Comparison of ENCODE assay signal across 19 cellular contexts in the genomic region with DNA sequence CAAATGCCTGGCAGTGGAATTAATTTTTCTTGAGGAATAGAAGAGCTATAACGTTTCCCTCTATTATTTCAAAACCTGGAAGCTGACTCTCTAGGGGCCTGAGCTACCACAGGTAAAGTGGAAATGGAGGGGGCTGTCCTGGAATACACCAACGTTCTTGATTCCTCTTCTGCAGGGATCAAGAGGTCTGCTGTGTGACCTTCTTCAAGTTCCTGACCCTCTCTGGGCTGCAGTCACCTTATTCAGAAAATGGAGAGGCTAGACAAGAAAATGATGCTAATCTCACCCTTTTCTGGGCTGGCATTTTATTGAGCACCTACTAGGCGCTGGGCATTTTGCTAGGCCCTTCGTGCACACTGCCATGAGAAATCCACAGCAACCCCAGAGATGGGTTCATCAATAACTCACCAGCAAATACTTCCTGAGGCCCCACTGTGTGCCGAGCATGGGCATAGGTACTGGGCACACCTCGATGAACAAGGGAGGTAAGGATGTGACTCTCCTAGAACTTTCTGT. TPM values are rescaled to one million over a fixed set of nuclear protein-coding genes. Genes with fewer than 3 reads are reported as not detected.
A peak's percentile ranks its signal among the peaks of the same experiment; 100 is the strongest.
DNase-seq lines count a peak whose midpoint lies in the region; ATAC-seq, FAIRE-seq and TF ChIP-seq lines count a peak whose summit lies in the region.
"Had no signal": no experiment of that assay in that cellular context is flagged by ENCODE, and none has a peak within 500 bp of the region (broad histone marks: within the 10 kb centered on the region; RNA-seq: fewer than 3 reads in every experiment).

No MANE protein-coding gene starts in this region.

- H3K4me3 ChIP-seq in K562 (no peak overlapping the region), kidney (ENCODE audit: low read length in 2 of 2) (no peak overlapping the region)
- no peak overlapping the region for H3K4me3 ChIP-seq in CD8-positive, alpha-beta T cell (ENCODE audit: low read depth, low read length)
- H3K4me3 ChIP-seq: A549, GM23338 had no signal

- no peaks in the 10 kb centered on the region for H3K9me3 ChIP-seq in K562 (replicated peaks; ENCODE audit: control insufficient read depth, insufficient read depth, low read depth, low read length)
- no peaks in the 10 kb centered on the region for H3K9me3 ChIP-seq in kidney (ENCODE audit: control insufficient read depth in 1 of 2, low read length in 2 of 2)
- H3K9me3 ChIP-seq in CD8-positive, alpha-beta T cell (ENCODE audit: low read length), result no peaks in the 10 kb centered on the region
- H3K9me3 ChIP-seq: A549 had no signal

- H3K4me1 Mint-ChIP-seq in progenitor cell of endocrine pancreas (ENCODE audit: low read depth), result peaks cover 54% of the 10 kb centered on the region
- H3K4me1 Mint-ChIP-seq in CD8-positive, alpha-beta T cell (ENCODE audit: low read depth), result peaks cover 4% of the 10 kb centered on the region

- POLR2A ChIA-PET in K562 (lab: Yijun Ruan, JAX), result interaction anchor here (0.6 kb wide), 1 partner anchor 131 kb away, joined by 3 read pairs; no protein-coding TSS in a partner anchor
- POLR2A ChIA-PET in CD8-positive, alpha-beta T cell (lab: Charles Lee), result no interaction called here

- no peak overlapping the region for H2AFZ ChIP-seq in K562 (ENCODE audit: low read depth, low read length)
- H2AFZ ChIP-seq: GM23338 had no signal

- no peaks in the 10 kb centered on the region for H4K20me1 ChIP-seq in K562 (replicated peaks; ENCODE audit: control insufficient read depth, insufficient read depth, low read length)

- peaks cover 33% of the 10 kb centered on the region for H3K27me3 Mint-ChIP-seq in progenitor cell of endocrine pancreas
- peaks cover 45% of the 10 kb centered on the region for H3K27me3 Mint-ChIP-seq in CD8-positive, alpha-beta T cell (ENCODE audit: low read depth)

- no peak overlapping the region for H3K9ac ChIP-seq in K562 (ENCODE audit: insufficient read depth in 1 of 2, low read depth in 2 of 2, low read length in 2 of 2)
- no peak overlapping the region for H3K9ac ChIP-seq in kidney (ENCODE audit: low read length in 2 of 2)

- CTCF ChIA-PET in K562 (lab: Yijun Ruan, JAX; ENCODE audit: low intra/inter-chr PET ratio), result no interaction called here
- CTCF ChIA-PET in CD8-positive, alpha-beta T cell (lab: Charles Lee), result interaction anchor here (1.3 kb wide), 2 partner anchors 9 to 286 kb away, joined by 3 read pairs; no protein-coding TSS in a partner anchor

- no peak for ATAC-seq in Right ventricle myocardium inferior
- no peak for ATAC-seq in Right ventricle myocardium superior (ENCODE audit: poor library complexity)
- no peak for ATAC-seq in K562
- ATAC-seq in GM18498 (IDR thresholded peaks at IDR 0.05; ENCODE audit: unreplicated experiment), result no peak
- no peak for ATAC-seq in CD8-positive, alpha-beta T cell
- ATAC-seq: A549, GM23338 had no signal

- intact Hi-C loops in Right ventricle myocardium inferior (cut with DNase I), result no loop called here
- intact Hi-C loops in Right ventricle myocardium superior (cut with DNase I), result no loop called here
- intact Hi-C loops in K562 (cut with micrococcal nuclease), result no loop called here
- intact Hi-C loops in kidney (cut with DNase I), result no loop called here
- intact Hi-C loops in CD8-positive, alpha-beta T cell (cut with DNase I, micrococcal nuclease), result no loop called here

- H3K36me3 ChIP-seq in K562 (ENCODE audit: control insufficient read depth, insufficient read depth, low read length), result no peaks in the 10 kb centered on the region
- no peaks in the 10 kb centered on the region for H3K36me3 ChIP-seq in kidney (ENCODE audit: control insufficient read depth in 1 of 2, insufficient read depth in 2 of 2, low read length in 2 of 2)
- H3K36me3 ChIP-seq in CD8-positive, alpha-beta T cell (ENCODE audit: insufficient read depth, low read length), result no peaks in the 10 kb centered on the region

- H3K4me1 ChIP-seq in K562 (replicated peaks in 1 of 2; ENCODE audit: control insufficient read depth in 2 of 2, insufficient read depth in 2 of 2, low read length in 2 of 2), result peaks cover 52 to 65% of the 10 kb centered on the region in 2 experiments
- peaks cover 10 to 18% of the 10 kb centered on the region in 2 donors for H3K4me1 ChIP-seq in kidney (ENCODE audit: control insufficient read depth in 1 of 2, insufficient read depth in 1 of 2, low read depth in 1 of 2, low read length in 2 of 2)
- no peaks in the 10 kb centered on the region for H3K4me1 ChIP-seq in CD8-positive, alpha-beta T cell (ENCODE audit: insufficient read depth, low read length)

- H3K4me2 ChIP-seq in K562 (ENCODE audit: insufficient read depth, low read length), result no peak overlapping the region
- H3K4me2 ChIP-seq: A549, GM23338 had no signal

- H3K27ac ChIP-seq in K562 (ENCODE audit: extremely low read depth, low read depth, low read length), result no peak overlapping the region
- no peak overlapping the region for H3K27ac ChIP-seq in kidney (ENCODE audit: low read depth in 2 of 2, low read length in 2 of 2)
- no peak overlapping the region for H3K27ac ChIP-seq in CD8-positive, alpha-beta T cell (ENCODE audit: low read depth, low read length)
- H3K27ac ChIP-seq: 22Rv1, A549, C4-2B had no signal

- FAIRE-seq in K562 (lab: Jason Lieb, UNC) (no peak), kidney (lab: Jason Lieb, UNC) (no peak)
- FAIRE-seq: A549, GM12892, H54 had no signal

- peak overlapping the region; percentile 86 for H3K27ac Mint-ChIP-seq in progenitor cell of endocrine pancreas
- H3K27ac Mint-ChIP-seq in CD8-positive, alpha-beta T cell, result no peak overlapping the region
- H3K27ac Mint-ChIP-seq: CD4-positive, alpha-beta T cell; GM23338 had no signal

- H3K9me1 ChIP-seq in K562 (ENCODE audit: control insufficient read depth, insufficient read depth, low read length), result no peaks in the 10 kb centered on the region

- no peak for TF ChIP-seq EP300 in K562 (IDR thresholded peaks at IDR 0.05; ENCODE audit: low read length)

- 62% methylated on average over 4 of the region's 6 CpGs for WGBS in K562 (ENCODE audit: insufficient coverage, low coverage, missing lambda C conversion rate)

- in situ Hi-C loops in K562 (cut with MboI), result no loop called here

- no peak for TF ChIP-seq RAD21 in K562 (CRISPR knock-in tag; conservative IDR thresholded peaks at IDR 0.05 in 1 of 2, IDR thresholded peaks at IDR 0.05 in 1 of 2)

- H3K27me3 ChIP-seq in K562 (ENCODE audit: control insufficient read depth in 2 of 2, insufficient read depth in 2 of 2, low read length in 2 of 2), result no peaks in the 10 kb centered on the region
- peaks cover 4% of the 10 kb centered on the region for H3K27me3 ChIP-seq in CD8-positive, alpha-beta T cell (ENCODE audit: insufficient read depth, low read length)

- H3K36me3 Mint-ChIP-seq in progenitor cell of endocrine pancreas (ENCODE audit: insufficient read depth), result no peaks in the 10 kb centered on the region
- H3K36me3 Mint-ChIP-seq in CD8-positive, alpha-beta T cell, result no peaks in the 10 kb centered on the region

- H3K9me3 Mint-ChIP-seq in progenitor cell of endocrine pancreas (ENCODE audit: low read depth), result no peaks in the 10 kb centered on the region
- H3K9me3 Mint-ChIP-seq in CD8-positive, alpha-beta T cell, result no peaks in the 10 kb centered on the region
- H3K9me3 Mint-ChIP-seq: CD4-positive, alpha-beta T cell had no signal

- DNase-seq in Right ventricle myocardium inferior (ENCODE audit: missing footprints) (peak; percentile 28), Right ventricle myocardium superior (no peak), K562 (ENCODE audit: extremely low read depth in 1 of 4, low spot score in 3 of 4) (no peak), kidney (peak; percentile 14), progenitor cell of endocrine pancreas (ENCODE audit: low spot score, unreplicated experiment) (no peak)
- no peak for DNase-seq in CD8-positive, alpha-beta T cell
- DNase-seq: AML-193; CD4-positive, alpha-beta T cell; DMS79; GDM1; HCEC 1CT had no signal

- no TSS peak for BruUV-seq in K562 (replicated peaks; lab: Mats Ljungman, UMichigan)

- H3K4me3 Mint-ChIP-seq in progenitor cell of endocrine pancreas (ENCODE audit: low read depth), result no peak overlapping the region
- H3K4me3 Mint-ChIP-seq in CD8-positive, alpha-beta T cell, result no peak overlapping the region
- H3K4me3 Mint-ChIP-seq: CD4-positive, alpha-beta T cell; GM23338 had no signal

- H3K79me2 ChIP-seq in K562 (ENCODE audit: control insufficient read depth, insufficient read depth, low read length), result no peaks in the 10 kb centered on the region

- no peak for TF ChIP-seq POLR2A in K562 (conservative IDR thresholded peaks at IDR 0.05)

- TF ChIP-seq CTCF in K562 (IDR thresholded peaks at IDR 0.05 in 2 of 3, conservative IDR thresholded peaks at IDR 0.05 in 1 of 3; ENCODE audit: insufficient read depth in 2 of 3, low read depth in 1 of 3, low read length in 3 of 3), result no peak
- no peak for TF ChIP-seq CTCF in kidney (IDR thresholded peaks at IDR 0.05; ENCODE audit: borderline replicate concordance, extremely low read depth, insufficient read depth)
- no peak for TF ChIP-seq CTCF in progenitor cell of endocrine pancreas (IDR thresholded peaks at IDR 0.05; ENCODE audit: unreplicated experiment)
- no peak for TF ChIP-seq CTCF in CD8-positive, alpha-beta T cell (IDR thresholded peaks at IDR 0.05)

TF ChIP-seq in K562, 482 proteins besides CTCF, POLR2A, EP300 and RAD21 (continues in another document):
- TF ChIP-seq ZNF232 (CRISPR knock-in tag; IDR thresholded peaks at IDR 0.05) (no peak), FOSL1 (tag; conservative IDR thresholded peaks at IDR 0.05) (no peak)

RNA-seq across cellular contexts. Expression of a gene that starts 55.2 kb away (rescaled TPM):
- 52.3 TPM for total RNA-seq in Right ventricle myocardium inferior
- 22.8 TPM for total RNA-seq in Right ventricle myocardium superior
- 16.9 and 103 TPM in 2 replicates for total RNA-seq in K562 (2011; cell fraction: chromatin; rRNA removed; ENCODE audit: low replicate concordance)
- 80.7 and 188 TPM in 2 replicates for total RNA-seq in K562 (2011; cell fraction: nucleolus; rRNA removed)
- 58.2 and 70.2 TPM in 2 replicates for total RNA-seq in K562 (2011; cell fraction: nucleoplasm; rRNA removed)
- total RNA-seq in K562 (2014; rRNA removed), result 11.8 and 12.5 TPM in 2 replicates
- 3.9 and 5.6 TPM in 2 replicates for total RNA-seq in K562 (2014; rRNA removed; fragmentation: Illumina TruSeq; extraction: Trizol)
- 17.6 and 20.2 TPM in 2 replicates for total RNA-seq in K562 (2015; rRNA removed; fragmentation: Illumina TruSeq; extraction: Trizol)
- 44.2 and 48.3 TPM in 2 replicates for total RNA-seq in K562 (2021)
- polyA plus RNA-seq in K562 (2011; rRNA removed), result 97.2 and 430 TPM in 2 replicates
- polyA plus RNA-seq in K562 (2011; cell fraction: cytosol; rRNA removed), result 306 and 365 TPM in 2 replicates
- 296 and 371 TPM in 2 replicates for polyA plus RNA-seq in K562 (2011; cell fraction: nucleus; rRNA removed)
- polyA plus RNA-seq in K562 (2012), result 106 and 264 TPM in 2 replicates
- 15.3 and 36.5 TPM in 2 replicates for polyA plus RNA-seq in K562 (2014; fragmentation: Illumina TruSeq; extraction: Trizol)
- polyA plus RNA-seq in K562 (2014; fragmentation: Nextera tagmentation; extraction: Ambion mirVana), result 1 to 10 TPM; 4.4 to 4.7 TPM
- 21.4 and 27.5 TPM in 2 replicates for polyA plus RNA-seq in K562 (2014; rRNA removed)
- 35.4 and 85.9 TPM in 2 replicates for polyA minus RNA-seq in K562 (2011; rRNA and poly(A)+ RNA removed)
- polyA minus RNA-seq in K562 (2011; cell fraction: cytosol; rRNA and poly(A)+ RNA removed), result 143 and 458 TPM in 2 replicates
- 44.6 and 117 TPM in 2 replicates for polyA minus RNA-seq in K562 (2011; cell fraction: nucleus; rRNA and poly(A)+ RNA removed)
- not detected for total RNA-seq in kidney
- polyA plus RNA-seq in kidney (ENCODE audit: insufficient read depth, low read depth, low replicate concordance), result 0.17 TPM
- total RNA-seq in progenitor cell of endocrine pancreas, result 5,491 and 5,856 TPM in 2 replicates
- total RNA-seq in CD8-positive, alpha-beta T cell, result not detected
- total RNA-seq: CD4-positive, alpha-beta T cell had no signal
- polyA plus RNA-seq: BJ had no signal

Comparison
In these comparisons a context has a peak if more than half of its experiments do, and no peak if none do; other contexts are left out.
1. DNase-seq: peak in Right ventricle myocardium inferior (single experiment) and kidney (single experiment); none in Right ventricle myocardium superior (single experiment), K562 (0 of 4), progenitor cell of endocrine pancreas (single experiment) and CD8-positive, alpha-beta T cell (0 of 7).
2. RNA of a gene that starts 55.2 kb away (total RNA-seq): 5,491 to 5,856 TPM in progenitor cell of endocrine pancreas; 52.3 TPM in Right ventricle myocardium inferior (single experiment), 22.8 TPM in Right ventricle myocardium superior (single experiment), 3.9 to 188 TPM in K562, not detected in kidney (single experiment) and not detected in CD8-positive, alpha-beta T cell; every median in the first group is over 10 times any median in the second.